In the genomic region with DNA sequence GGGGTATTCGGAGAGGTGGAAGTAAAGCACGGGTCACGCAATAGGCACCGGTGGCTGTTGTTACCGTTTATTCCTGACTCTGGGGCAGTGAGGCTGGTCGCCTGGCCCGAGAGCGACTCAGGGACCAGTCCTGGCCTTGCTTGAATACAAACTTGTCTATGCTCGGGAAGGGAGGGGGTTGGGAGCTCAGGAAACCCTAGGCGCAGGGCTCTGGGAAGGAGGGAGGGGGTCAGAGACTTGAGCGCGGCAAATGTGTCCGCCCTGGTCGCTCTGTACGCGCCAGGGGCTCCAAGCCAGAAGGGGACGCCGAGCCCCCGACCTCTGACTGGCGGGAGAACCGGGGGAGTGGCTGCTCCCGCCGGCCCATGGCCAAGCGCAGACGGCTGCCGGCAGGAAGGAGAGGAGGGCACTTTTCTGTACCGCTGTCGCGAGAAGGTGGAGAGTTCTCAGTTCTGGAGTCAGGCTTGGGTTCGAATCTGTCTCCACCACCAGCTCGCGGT, we compare ENCODE assay signal across 10 cellular contexts. TPM values are rescaled to one million over a fixed set of nuclear protein-coding genes. Genes with fewer than 3 reads are reported as not detected.
DNase-seq lines count a peak whose midpoint lies in the region; ATAC-seq and TF ChIP-seq lines count a peak whose summit lies in the region.
"Had no signal": no experiment of that assay in that cellular context is flagged by ENCODE, and none has a peak within 500 bp of the region (broad histone marks: within the 10 kb centered on the region; RNA-seq: fewer than 3 reads in every experiment).

No MANE protein-coding gene starts in this region.

- peak overlapping the region in 1 of 8 donors; percentile 14 for H3K27ac Mint-ChIP-seq in CD8-positive, alpha-beta memory T cell
- H3K27ac Mint-ChIP-seq in endodermal cell (peak overlapping the region; percentile 35), nephron progenitor cell (peak overlapping the region; percentile 27)
- H3K27ac Mint-ChIP-seq: stimulated activated naive CD8-positive, alpha-beta T cell treated with anti-CD3 and anti-CD28 coated beads, Interleukin-15, Interleukin-2, amounts not matched to agents 100 ng/mL and 50 ng/mL, for 24 hours had no signal

- WGBS in endodermal cell (ENCODE audit: insufficient coverage in 1 of 2, insufficient read length in 1 of 2), 2 experiments = 1 to 2% methylated on average over 12 to 32 of the region's 32 CpGs

- H3K4me1 ChIP-seq in CD8-positive, alpha-beta memory T cell (ENCODE audit: insufficient read depth, low read length) = no peaks in the 10 kb centered on the region
- no peaks in the 10 kb centered on the region for H3K4me1 ChIP-seq in endodermal cell (ENCODE audit: control insufficient read depth, insufficient read depth, low read length)

- H3K9me3 Mint-ChIP-seq in CD8-positive, alpha-beta memory T cell = peaks cover 0 to 3% (median 0%) of the 10 kb centered on the region in 5 donors
- no peaks in the 10 kb centered on the region for H3K9me3 Mint-ChIP-seq in endodermal cell
- no peaks in the 10 kb centered on the region for H3K9me3 Mint-ChIP-seq in nephron progenitor cell
- H3K9me3 Mint-ChIP-seq: stimulated activated naive CD8-positive, alpha-beta T cell treated with anti-CD3 and anti-CD28 coated beads, Interleukin-15, Interleukin-2, amounts not matched to agents 100 ng/mL and 50 ng/mL, for 24 hours had no signal

- H3K36me3 ChIP-seq in CD8-positive, alpha-beta memory T cell (ENCODE audit: insufficient read depth, low read length) = no peaks in the 10 kb centered on the region
- no peaks in the 10 kb centered on the region for H3K36me3 ChIP-seq in endodermal cell (ENCODE audit: control insufficient read depth, insufficient read depth, low read length)

- no peak overlapping the region for H3K9ac ChIP-seq in endodermal cell (ENCODE audit: extremely low read depth, low read length, poor library complexity, severe bottlenecking)

- no peaks in the 10 kb centered on the region for H3K27me3 ChIP-seq in CD8-positive, alpha-beta memory T cell (ENCODE audit: insufficient read depth, low read length, poor library complexity, severe bottlenecking)
- H3K27me3 ChIP-seq in endodermal cell (ENCODE audit: control insufficient read depth, insufficient read depth, low read length, poor library complexity, severe bottlenecking) = peaks cover 30% of the 10 kb centered on the region

- no peak overlapping the region for H3K4me3 ChIP-seq in CD8-positive, alpha-beta memory T cell (ENCODE audit: low read length)
- peak overlapping the region; percentile 94 for H3K4me3 ChIP-seq in endodermal cell (ENCODE audit: low read length)

- TF ChIP-seq CTCF in endodermal cell (conservative IDR thresholded peaks at IDR 0.05) (no peak), nephron progenitor cell (IDR thresholded peaks at IDR 0.05) (no peak)

- H3K27ac ChIP-seq in CD8-positive, alpha-beta memory T cell (ENCODE audit: low read depth, low read length) = no peak overlapping the region
- no peak overlapping the region for H3K27ac ChIP-seq in endodermal cell (ENCODE audit: low read depth, low read length)

- peaks cover 8 to 21% (median 14%) of the 10 kb centered on the region in 3 donors for H3K4me1 Mint-ChIP-seq in CD8-positive, alpha-beta memory T cell
- peaks cover 13% of the 10 kb centered on the region for H3K4me1 Mint-ChIP-seq in endodermal cell
- peaks cover 68% of the 10 kb centered on the region for H3K4me1 Mint-ChIP-seq in nephron progenitor cell

- POLR2A ChIA-PET in CD8-positive, alpha-beta memory T cell (lab: Charles Lee) = no interaction called here

- CTCF ChIA-PET in CD8-positive, alpha-beta memory T cell (lab: Charles Lee) = no interaction called here

- no peak for ATAC-seq in HG02763 (IDR thresholded peaks at IDR 0.05; ENCODE audit: unreplicated experiment)
- ATAC-seq in GM18861 (IDR thresholded peaks at IDR 0.05; ENCODE audit: unreplicated experiment) = no peak

- DNase-seq in CD8-positive, alpha-beta memory T cell = no peak
- DNase-seq in KBM-7 (peak; percentile 11), endodermal cell (peak; percentile 83), nephron progenitor cell (peak; percentile 74), DMS114 treated with DMSO at 0.1 percent for 48 hours (lab: John Stamatoyannopoulos, UW; ENCODE audit: unreplicated experiment) (no peak)
- no peak for DNase-seq in stimulated activated CD4-positive, alpha-beta T cell treated with anti-CD3 and anti-CD28 coated beads, Interleukin-4, amount 100 ng/mL, for 4 hours
- DNase-seq: NCI-H1436 had no signal

- peaks cover 33 to 64% of the 10 kb centered on the region in 2 donors for H3K27me3 Mint-ChIP-seq in CD8-positive, alpha-beta memory T cell
- peaks cover 72% of the 10 kb centered on the region for H3K27me3 Mint-ChIP-seq in endodermal cell (ENCODE audit: insufficient read depth)
- H3K27me3 Mint-ChIP-seq in nephron progenitor cell (ENCODE audit: low read depth, poor library complexity) = peaks cover 32% of the 10 kb centered on the region

- peak overlapping the region in 6 of 7 donors; percentile 44 to 83 (median 56) for H3K4me3 Mint-ChIP-seq in CD8-positive, alpha-beta memory T cell
- H3K4me3 Mint-ChIP-seq in endodermal cell (peak overlapping the region; percentile 69), nephron progenitor cell (peak overlapping the region; percentile 92)

- in situ Hi-C loops in KBM-7 (cut with MboI; ENCODE audit: low pct_unique_long_range_greater_than_20kb, low sequenced_read_pairs) = no loop called here

- H3K36me3 Mint-ChIP-seq in CD8-positive, alpha-beta memory T cell = peaks cover 0 to 2% (median 0%) of the 10 kb centered on the region in 3 donors
- H3K36me3 Mint-ChIP-seq in endodermal cell (ENCODE audit: low read depth) = no peaks in the 10 kb centered on the region
- H3K36me3 Mint-ChIP-seq in nephron progenitor cell (ENCODE audit: low read depth) = no peaks in the 10 kb centered on the region

- H3K9me3 ChIP-seq in CD8-positive, alpha-beta memory T cell (ENCODE audit: low read length) = no peaks in the 10 kb centered on the region
- no peaks in the 10 kb centered on the region for H3K9me3 ChIP-seq in endodermal cell (ENCODE audit: control insufficient read depth, low read length)

RNA-seq across cellular contexts. Expression of a gene that starts 1.5 kb away (rescaled TPM):
- total RNA-seq in CD8-positive, alpha-beta memory T cell = not detected
- polyA plus RNA-seq in CD8-positive, alpha-beta memory T cell = not detected
- total RNA-seq in endodermal cell = 1 to 10 TPM; 7.5 to 8.2 TPM
- 28.1 TPM for polyA plus RNA-seq in endodermal cell (2013, experiment 1 of 2)
- polyA plus RNA-seq in endodermal cell (2013, experiment 2 of 2) = 26.5 TPM

Comparison
In these comparisons a context has a peak if more than half of its experiments do, and no peak if none do; other contexts are left out.
1. DNase-seq: peak in KBM-7 (single experiment), endodermal cell (single experiment) and nephron progenitor cell (single experiment); none in CD8-positive, alpha-beta memory T cell (0 of 5), DMS114 treated with DMSO at 0.1 percent for 48 hours (single experiment) and stimulated activated CD4-positive, alpha-beta T cell treated with anti-CD3 and anti-CD28 coated beads, Interleukin-4, amount 100 ng/mL, for 4 hours (0 of 2).
2. RNA of a gene that starts 1.5 kb away (total RNA-seq): 7.5 to 8.2 TPM in endodermal cell; not detected in CD8-positive, alpha-beta memory T cell; every median in the first group is over 4 times any median in the second.
3. Peak in every context shown above with its lines, with median percentiles within 50 percentile points of each other: H3K4me3 Mint-ChIP-seq.